Comparison of ENCODE assay signal across 19 cellular contexts in genomic region chr2:37215255-37215654, GRCh38. TPM values are rescaled to one million over a fixed set of nuclear protein-coding genes. Genes with fewer than 3 reads are reported as not detected.
DNase-seq lines count a peak whose midpoint lies in the region; ATAC-seq, FAIRE-seq and TF ChIP-seq lines count a peak whose summit lies in the region.
"Had no signal": no experiment of that assay in that cellular context is flagged by ENCODE, and none has a peak within 500 bp of the region (broad histone marks: within the 10 kb centered on the region; RNA-seq: fewer than 3 reads in every experiment).

No MANE protein-coding gene starts in this region.

- no peak overlapping the region for H2AFZ ChIP-seq in HepG2 (ENCODE audit: low read length)

- no peaks in the 10 kb centered on the region for H3K9me3 Mint-ChIP-seq in T-cell
- no peaks in the 10 kb centered on the region for H3K9me3 Mint-ChIP-seq in glutamatergic neuron (ENCODE audit: unreplicated experiment)

- DNase-seq in HepG2 (ENCODE audit: low spot score) (no peak), right lobe of liver (no peak), T-cell (no peak), fibroblast of villous mesenchyme (ENCODE audit: low read depth) (peak; percentile 9), SIG-M5 (lab: John Stamatoyannopoulos, UW) (no peak), KG1 (lab: John Stamatoyannopoulos, UW) (no peak), glutamatergic neuron (no peak)
- DNase-seq: anterior cingulate cortex; DND-41; NCI-H1694; NCI-H774; SHP77 treated with DMSO at 0.1 percent for 48 hours; stimulated activated CD4-positive, alpha-beta T cell treated with anti-CD3 and anti-CD28 coated beads, Interleukin-2, amount 100 ng/mL, for 24 hours had no signal

- WGBS in HepG2 (ENCODE audit: low lambda C conversion rate), result 95% methylated on average over 1 of the region's 1 CpG
- WGBS in right lobe of liver (ENCODE audit: insufficient coverage, low coverage, low lambda C conversion rate, missing lambda C conversion rate), result 55% methylated on average over 1 of the region's 1 CpG

- H3K79me2 ChIP-seq in HepG2 (ENCODE audit: insufficient read depth, low read length), result no peaks in the 10 kb centered on the region

- no peaks in the 10 kb centered on the region for H3K27me3 Mint-ChIP-seq in T-cell
- no peaks in the 10 kb centered on the region for H3K27me3 Mint-ChIP-seq in glutamatergic neuron (ENCODE audit: unreplicated experiment)

- H3K4me3 ChIP-seq in HepG2 (replicated peaks in 1 of 3; ENCODE audit: insufficient read depth in 1 of 3, low read depth in 2 of 3, low read length in 3 of 3) (no peak overlapping the region), right lobe of liver (no peak overlapping the region), fibroblast of villous mesenchyme (ENCODE audit: low read depth, low read length) (no peak overlapping the region)
- H3K4me3 ChIP-seq: BLaER1 had no signal

- no peak for FAIRE-seq in HepG2 (lab: Jason Lieb, UNC)
- FAIRE-seq: frontal cortex, islet of Langerhans had no signal

- H3K4me3 Mint-ChIP-seq in T-cell (no peak overlapping the region), glutamatergic neuron (ENCODE audit: unreplicated experiment) (no peak overlapping the region)

- peaks cover 0 to 11% (median 0%) of the 10 kb centered on the region in 3 donors for H3K4me1 Mint-ChIP-seq in T-cell
- no peaks in the 10 kb centered on the region for H3K4me1 Mint-ChIP-seq in glutamatergic neuron (ENCODE audit: low read depth, unreplicated experiment)

- ATAC-seq in HepG2 (no peak), right lobe of liver (no peak), T-cell (replicated peaks in 1 of 4) (no peak), GM21528 (IDR thresholded peaks at IDR 0.05; ENCODE audit: low FRiP score, unreplicated experiment) (no peak)

- no peak for TF ChIP-seq CTCF in HepG2 (CRISPR knock-in tag; IDR thresholded peaks at IDR 0.05)
- TF ChIP-seq CTCF in right lobe of liver (IDR thresholded peaks at IDR 0.05), result no peak
- TF ChIP-seq CTCF in fibroblast of villous mesenchyme (IDR thresholded peaks at IDR 0.05; ENCODE audit: insufficient read depth, low read depth, low read length), result no peak
- no peak for TF ChIP-seq CTCF in glutamatergic neuron (IDR thresholded peaks at IDR 0.05; ENCODE audit: partially characterized antibody, unreplicated experiment)

- TF ChIP-seq EP300 in HepG2 (IDR thresholded peaks at IDR 0.05; ENCODE audit: low read depth in 2 of 2, low read length in 2 of 2) (no peak), HepG2 (CRISPR knock-in tag; IDR thresholded peaks at IDR 0.05; ENCODE audit: borderline replicate concordance) (no peak)

- no peak overlapping the region for H3K4me2 ChIP-seq in HepG2 (ENCODE audit: low read depth, low read length)
- H3K4me2 ChIP-seq: BLaER1 had no signal

- H3K9me3 ChIP-seq in HepG2 (ENCODE audit: low read length) (no peaks in the 10 kb centered on the region), right lobe of liver (no peaks in the 10 kb centered on the region)
- H3K9me3 ChIP-seq: BLaER1 had no signal

- H4K20me1 ChIP-seq in HepG2 (ENCODE audit: insufficient read depth, low read length), result no peaks in the 10 kb centered on the region

- TF ChIP-seq POLR2A in HepG2 (IDR thresholded peaks at IDR 0.05; ENCODE audit: insufficient read depth in 1 of 2, low read depth in 2 of 2, low read length in 2 of 2), result no peak
- no peak for TF ChIP-seq POLR2A in right lobe of liver (IDR thresholded peaks at IDR 0.05)

- CTCF ChIA-PET in HepG2 (lab: Yijun Ruan, JAX; ENCODE audit: low intra/inter-chr PET ratio, low total read pairs) (no interaction called here), T-cell (lab: Charles Lee) (interaction anchor here in 1 of 2 donors (0.7 kb wide), 2 partner anchors 9 to 75 kb away, joined by 5 read pairs; no protein-coding TSS in a partner anchor)

- peaks cover 42% of the 10 kb centered on the region for H3K36me3 Mint-ChIP-seq in T-cell
- H3K36me3 Mint-ChIP-seq in glutamatergic neuron (ENCODE audit: unreplicated experiment), result peaks cover 14% of the 10 kb centered on the region

- POLR2A ChIA-PET in HepG2 (lab: Yijun Ruan, JAX) (interaction anchor here (0.8 kb wide), 1 partner anchor 18 kb away, joined by 3 read pairs; no protein-coding TSS in a partner anchor), T-cell (lab: Charles Lee) (interaction anchor here in 1 of 2 donors (0.6 kb wide), 1 partner anchor 165 kb away, joined by 5 read pairs; no protein-coding TSS in a partner anchor)

- H3K27ac Mint-ChIP-seq in T-cell, result peak overlapping the region; percentile 61 to 74
- no peak overlapping the region for H3K27ac Mint-ChIP-seq in glutamatergic neuron (ENCODE audit: unreplicated experiment)

- H3K9ac ChIP-seq in HepG2 (ENCODE audit: insufficient read depth, low read depth, low read length), result no peak overlapping the region
- H3K9ac ChIP-seq: BLaER1 had no signal

- peaks cover 13% of the 10 kb centered on the region for H3K4me1 ChIP-seq in HepG2 (ENCODE audit: insufficient read depth, low read length)
- H3K4me1 ChIP-seq in right lobe of liver, result no peaks in the 10 kb centered on the region
- H3K4me1 ChIP-seq: BLaER1 had no signal

- H3K27me3 ChIP-seq in HepG2 (ENCODE audit: control insufficient read depth in 1 of 2, insufficient read depth in 2 of 2, low read length in 2 of 2), result no peaks in the 10 kb centered on the region
- no peaks in the 10 kb centered on the region for H3K27me3 ChIP-seq in right lobe of liver
- H3K27me3 ChIP-seq: BLaER1 had no signal

- peak overlapping the region; percentile 6 for H3K27ac ChIP-seq in HepG2 (ENCODE audit: extremely low read length, insufficient read depth, low read length)
- H3K27ac ChIP-seq in right lobe of liver, result peak overlapping the region in 1 of 3 donors; percentile 2
- H3K27ac ChIP-seq: BLaER1 had no signal

- in situ Hi-C loops in HepG2 (cut with HindIII; ENCODE audit: extremely low pct_ligation_motif_present, low pct_unique_long_range_greater_than_20kb), result no loop called here

- peaks cover 17 to 77% of the 10 kb centered on the region in 2 experiments for H3K36me3 ChIP-seq in HepG2 (replicated peaks in 1 of 2; ENCODE audit: control insufficient read depth in 1 of 2, insufficient read depth in 2 of 2, low read length in 2 of 2)
- H3K36me3 ChIP-seq in right lobe of liver, result peaks cover 9 to 64% (median 13%) of the 10 kb centered on the region in 4 donors

- TF ChIP-seq RAD21 in HepG2 (CRISPR knock-in tag; IDR thresholded peaks at IDR 0.05), result no peak

- no TSS peak for BruUV-seq in HepG2 (replicated peaks; lab: Mats Ljungman, UMichigan)

- intact Hi-C loops in HepG2 (cut with micrococcal nuclease; ENCODE audit: unreplicated experiment) (no loop called here), right lobe of liver (cut with DNase I) (no loop called here)

RNA-seq across cellular contexts. Expression of gene CEBPZ, which starts 16.1 kb away (rescaled TPM):
- total RNA-seq in HepG2 (2016; rRNA removed; fragmentation: Illumina TruSeq; extraction: Trizol) (117 and 182 TPM in 2 replicates), right lobe of liver (10 to 100 TPM; 13.3 to 29.3 (median 20.0) TPM), T-cell (10 to 100 TPM; 50.6 to 61.5 (median 58.1) TPM), fibroblast of villous mesenchyme (29.0 and 44.9 TPM in 2 replicates), glutamatergic neuron (ENCODE audit: unreplicated experiment) (41.1 TPM)
- 8.5 and 11.8 TPM in 2 replicates for total RNA-seq in HepG2 (2016; cell fraction: cytosol; rRNA removed; fragmentation: Illumina TruSeq; extraction: Trizol; ENCODE audit: low read depth)
- total RNA-seq in HepG2 (2016; cell fraction: insoluble cytoplasmic fraction; rRNA removed; fragmentation: Illumina TruSeq; extraction: Trizol), result 114 and 185 TPM in 2 replicates
- total RNA-seq in HepG2 (2016; cell fraction: membrane; rRNA removed; fragmentation: Illumina TruSeq; extraction: Trizol), result 25.5 and 32.8 TPM in 2 replicates
- total RNA-seq in HepG2 (2016; cell fraction: nucleus; rRNA removed; fragmentation: Illumina TruSeq; extraction: Trizol), result 68.6 and 73.2 TPM in 2 replicates
- polyA plus RNA-seq in HepG2 (2011; rRNA removed), result 10.7 and 14.4 TPM in 2 replicates
- 4.0 and 7.7 TPM in 2 replicates for polyA plus RNA-seq in HepG2 (2011; cell fraction: cytosol; rRNA removed)
- polyA plus RNA-seq in HepG2 (2011; cell fraction: nucleus; rRNA removed), result 7.1 and 10.6 TPM in 2 replicates
- polyA plus RNA-seq in HepG2 (2012), result 44.5 and 58.7 TPM in 2 replicates
- polyA plus RNA-seq in HepG2 (2016; cell fraction: cytosol; fragmentation: Illumina TruSeq; extraction: Trizol; ENCODE audit: low read depth), result 4.6 and 4.7 TPM in 2 replicates
- polyA plus RNA-seq in HepG2 (2016; cell fraction: insoluble cytoplasmic fraction; fragmentation: Illumina TruSeq; extraction: Trizol; ENCODE audit: low read depth), result 124 and 132 TPM in 2 replicates
- 10.1 and 10.4 TPM in 2 replicates for polyA plus RNA-seq in HepG2 (2016; cell fraction: membrane; fragmentation: Illumina TruSeq; extraction: Trizol; ENCODE audit: low read depth)
- polyA plus RNA-seq in HepG2 (2016; cell fraction: nucleus; fragmentation: Illumina TruSeq; extraction: Trizol; ENCODE audit: insufficient read depth, low read depth), result 77.9 and 78.7 TPM in 2 replicates
- 8.7 and 17.2 TPM in 2 replicates for polyA minus RNA-seq in HepG2 (2011; rRNA and poly(A)+ RNA removed; ENCODE audit: low replicate concordance)
- 17.0 and 22.0 TPM in 2 replicates for polyA minus RNA-seq in HepG2 (2011; cell fraction: cytosol; rRNA and poly(A)+ RNA removed)
- 54.3 and 66.8 TPM in 2 replicates for polyA minus RNA-seq in HepG2 (2011; cell fraction: nucleus; rRNA and poly(A)+ RNA removed)

RNA-seq across cellular contexts. Expression of gene NDUFAF7, which starts 16.2 kb away (rescaled TPM):
- 39.4 and 40.8 TPM in 2 replicates for total RNA-seq in HepG2 (2016; rRNA removed; fragmentation: Illumina TruSeq; extraction: Trizol)
- 7.1 and 7.6 TPM in 2 replicates for total RNA-seq in HepG2 (2016; cell fraction: cytosol; rRNA removed; fragmentation: Illumina TruSeq; extraction: Trizol; ENCODE audit: low read depth)
- total RNA-seq in HepG2 (2016; cell fraction: insoluble cytoplasmic fraction; rRNA removed; fragmentation: Illumina TruSeq; extraction: Trizol), result 39.2 and 41.9 TPM in 2 replicates
- total RNA-seq in HepG2 (2016; cell fraction: membrane; rRNA removed; fragmentation: Illumina TruSeq; extraction: Trizol), result 9.7 and 11.3 TPM in 2 replicates
- 45.3 and 53.9 TPM in 2 replicates for total RNA-seq in HepG2 (2016; cell fraction: nucleus; rRNA removed; fragmentation: Illumina TruSeq; extraction: Trizol)
- polyA plus RNA-seq in HepG2 (2011; rRNA removed), result 21.7 and 27.0 TPM in 2 replicates
- 13.0 and 15.5 TPM in 2 replicates for polyA plus RNA-seq in HepG2 (2011; cell fraction: cytosol; rRNA removed)
- polyA plus RNA-seq in HepG2 (2011; cell fraction: nucleus; rRNA removed), result 42.2 and 51.9 TPM in 2 replicates
- polyA plus RNA-seq in HepG2 (2012), result 19.3 and 27.2 TPM in 2 replicates
- polyA plus RNA-seq in HepG2 (2016; cell fraction: cytosol; fragmentation: Illumina TruSeq; extraction: Trizol; ENCODE audit: low read depth), result 4.3 and 4.5 TPM in 2 replicates
- polyA plus RNA-seq in HepG2 (2016; cell fraction: insoluble cytoplasmic fraction; fragmentation: Illumina TruSeq; extraction: Trizol; ENCODE audit: low read depth), result 41.8 and 44.9 TPM in 2 replicates
- 6.0 and 6.1 TPM in 2 replicates for polyA plus RNA-seq in HepG2 (2016; cell fraction: membrane; fragmentation: Illumina TruSeq; extraction: Trizol; ENCODE audit: low read depth)
- polyA plus RNA-seq in HepG2 (2016; cell fraction: nucleus; fragmentation: Illumina TruSeq; extraction: Trizol; ENCODE audit: insufficient read depth, low read depth), result 93.4 and 97.1 TPM in 2 replicates
- 14.2 and 18.9 TPM in 2 replicates for polyA minus RNA-seq in HepG2 (2011; rRNA and poly(A)+ RNA removed; ENCODE audit: low replicate concordance)
- 9.4 and 13.2 TPM in 2 replicates for polyA minus RNA-seq in HepG2 (2011; cell fraction: cytosol; rRNA and poly(A)+ RNA removed)
- polyA minus RNA-seq in HepG2 (2011; cell fraction: nucleus; rRNA and poly(A)+ RNA removed), result 44.5 and 48.5 TPM in 2 replicates
- total RNA-seq in right lobe of liver, result 10 to 100 TPM in 3 of 6 experiments, 1 to 10 TPM in 3; 7.5 to 12.5 (median 10.1) TPM
- 10 to 100 TPM; 20.2 to 30.3 (median 24.6) TPM for total RNA-seq in T-cell
- total RNA-seq in fibroblast of villous mesenchyme, result 9.7 and 13.0 TPM in 2 replicates
- total RNA-seq in glutamatergic neuron (ENCODE audit: unreplicated experiment), result 25.1 TPM

RNA-seq across cellular contexts. Expression of gene CEBPZOS, which starts 19.0 kb away (rescaled TPM):
- total RNA-seq in HepG2 (2016; rRNA removed; fragmentation: Illumina TruSeq; extraction: Trizol), result 18.6 and 25.6 TPM in 2 replicates
- total RNA-seq in HepG2 (2016; cell fraction: cytosol; rRNA removed; fragmentation: Illumina TruSeq; extraction: Trizol; ENCODE audit: low read depth), result 3.5 and 5.6 TPM in 2 replicates
- total RNA-seq in HepG2 (2016; cell fraction: insoluble cytoplasmic fraction; rRNA removed; fragmentation: Illumina TruSeq; extraction: Trizol), result 21.3 and 24.8 TPM in 2 replicates
- 11.1 and 12.6 TPM in 2 replicates for total RNA-seq in HepG2 (2016; cell fraction: membrane; rRNA removed; fragmentation: Illumina TruSeq; extraction: Trizol)
- total RNA-seq in HepG2 (2016; cell fraction: nucleus; rRNA removed; fragmentation: Illumina TruSeq; extraction: Trizol), result 15.2 and 16.8 TPM in 2 replicates
- polyA plus RNA-seq in HepG2 (2011; rRNA removed), result 39.3 and 44.7 TPM in 2 replicates
- polyA plus RNA-seq in HepG2 (2011; cell fraction: cytosol; rRNA removed), result 24.9 and 37.3 TPM in 2 replicates
- polyA plus RNA-seq in HepG2 (2011; cell fraction: nucleus; rRNA removed), result 13.9 and 20.2 TPM in 2 replicates
- polyA plus RNA-seq in HepG2 (2012), result 33.7 and 40.2 TPM in 2 replicates
- 5.9 and 6.2 TPM in 2 replicates for polyA plus RNA-seq in HepG2 (2016; cell fraction: cytosol; fragmentation: Illumina TruSeq; extraction: Trizol; ENCODE audit: low read depth)
- polyA plus RNA-seq in HepG2 (2016; cell fraction: insoluble cytoplasmic fraction; fragmentation: Illumina TruSeq; extraction: Trizol; ENCODE audit: low read depth), result 38.4 and 41.7 TPM in 2 replicates
- 10.7 and 12.9 TPM in 2 replicates for polyA plus RNA-seq in HepG2 (2016; cell fraction: membrane; fragmentation: Illumina TruSeq; extraction: Trizol; ENCODE audit: low read depth)
- 40.1 and 43.4 TPM in 2 replicates for polyA plus RNA-seq in HepG2 (2016; cell fraction: nucleus; fragmentation: Illumina TruSeq; extraction: Trizol; ENCODE audit: insufficient read depth, low read depth)
- 17.6 and 19.0 TPM in 2 replicates for polyA minus RNA-seq in HepG2 (2011; rRNA and poly(A)+ RNA removed; ENCODE audit: low replicate concordance)
- polyA minus RNA-seq in HepG2 (2011; cell fraction: cytosol; rRNA and poly(A)+ RNA removed), result 16.9 and 17.8 TPM in 2 replicates
- 26.4 and 33.3 TPM in 2 replicates for polyA minus RNA-seq in HepG2 (2011; cell fraction: nucleus; rRNA and poly(A)+ RNA removed)
- 10 to 100 TPM; 10.7 to 26.6 (median 18.1) TPM for total RNA-seq in right lobe of liver
- total RNA-seq in T-cell, result 10 to 100 TPM; 23.9 to 40.1 (median 37.5) TPM
- total RNA-seq in fibroblast of villous mesenchyme, result 14.8 and 19.4 TPM in 2 replicates
- 39.9 TPM for total RNA-seq in glutamatergic neuron (ENCODE audit: unreplicated experiment)

RNA-seq across cellular contexts. Expression of gene SULT6B1, which starts 26.8 kb away (rescaled TPM):
- total RNA-seq in HepG2 (2016; rRNA removed; fragmentation: Illumina TruSeq; extraction: Trizol), result not detected in 2 replicates
- not detected in 2 replicates for total RNA-seq in HepG2 (2016; cell fraction: cytosol; rRNA removed; fragmentation: Illumina TruSeq; extraction: Trizol; ENCODE audit: low read depth)
- not detected in 2 replicates for total RNA-seq in HepG2 (2016; cell fraction: insoluble cytoplasmic fraction; rRNA removed; fragmentation: Illumina TruSeq; extraction: Trizol)
- total RNA-seq in HepG2 (2016; cell fraction: membrane; rRNA removed; fragmentation: Illumina TruSeq; extraction: Trizol), result not detected in 2 replicates
- total RNA-seq in HepG2 (2016; cell fraction: nucleus; rRNA removed; fragmentation: Illumina TruSeq; extraction: Trizol), result not detected in 2 replicates
- not detected in 2 replicates for polyA plus RNA-seq in HepG2 (2011; rRNA removed)
- not detected in 2 replicates for polyA plus RNA-seq in HepG2 (2011; cell fraction: cytosol; rRNA removed)
- not detected in 2 replicates for polyA plus RNA-seq in HepG2 (2011; cell fraction: nucleus; rRNA removed)
- not detected in 2 replicates for polyA plus RNA-seq in HepG2 (2012)
- not detected in 2 replicates for polyA plus RNA-seq in HepG2 (2016; cell fraction: cytosol; fragmentation: Illumina TruSeq; extraction: Trizol; ENCODE audit: low read depth)
- polyA plus RNA-seq in HepG2 (2016; cell fraction: insoluble cytoplasmic fraction; fragmentation: Illumina TruSeq; extraction: Trizol; ENCODE audit: low read depth), result not detected in 2 replicates
- polyA plus RNA-seq in HepG2 (2016; cell fraction: membrane; fragmentation: Illumina TruSeq; extraction: Trizol; ENCODE audit: low read depth), result not detected in 2 replicates
- not detected in 2 replicates for polyA plus RNA-seq in HepG2 (2016; cell fraction: nucleus; fragmentation: Illumina TruSeq; extraction: Trizol; ENCODE audit: insufficient read depth, low read depth)
- not detected in 2 replicates for polyA minus RNA-seq in HepG2 (2011; rRNA and poly(A)+ RNA removed; ENCODE audit: low replicate concordance)
- polyA minus RNA-seq in HepG2 (2011; cell fraction: cytosol; rRNA and poly(A)+ RNA removed), result not detected in 2 replicates
- not detected in 2 replicates for polyA minus RNA-seq in HepG2 (2011; cell fraction: nucleus; rRNA and poly(A)+ RNA removed)
- total RNA-seq in right lobe of liver, result not detected
- total RNA-seq in T-cell, result not detected
- total RNA-seq in fibroblast of villous mesenchyme, result not detected in 2 replicates
- not detected for total RNA-seq in glutamatergic neuron (ENCODE audit: unreplicated experiment)
- total RNA-seq: frontal cortex, pulmonary artery endothelial cell, ureter had no signal

RNA-seq across cellular contexts. Expression of gene EIF2AK2, which starts 58.5 kb away (rescaled TPM):
- total RNA-seq in HepG2 (2016; rRNA removed; fragmentation: Illumina TruSeq; extraction: Trizol) (26.1 and 42.8 TPM in 2 replicates), right lobe of liver (10 to 100 TPM; 10.2 to 19.0 (median 13.3) TPM), T-cell (10 to 100 TPM; 21.7 to 37.5 (median 31.3) TPM), fibroblast of villous mesenchyme (40.3 and 48.4 TPM in 2 replicates), glutamatergic neuron (ENCODE audit: unreplicated experiment) (8.7 TPM)
- total RNA-seq in HepG2 (2016; cell fraction: cytosol; rRNA removed; fragmentation: Illumina TruSeq; extraction: Trizol; ENCODE audit: low read depth), result 8.2 and 8.7 TPM in 2 replicates
- 27.2 and 41.7 TPM in 2 replicates for total RNA-seq in HepG2 (2016; cell fraction: insoluble cytoplasmic fraction; rRNA removed; fragmentation: Illumina TruSeq; extraction: Trizol)
- total RNA-seq in HepG2 (2016; cell fraction: membrane; rRNA removed; fragmentation: Illumina TruSeq; extraction: Trizol), result 25.1 and 25.7 TPM in 2 replicates
- total RNA-seq in HepG2 (2016; cell fraction: nucleus; rRNA removed; fragmentation: Illumina TruSeq; extraction: Trizol), result 25.3 and 28.5 TPM in 2 replicates
- polyA plus RNA-seq in HepG2 (2011; rRNA removed), result 9.1 and 10.2 TPM in 2 replicates
- 3.4 and 5.9 TPM in 2 replicates for polyA plus RNA-seq in HepG2 (2011; cell fraction: cytosol; rRNA removed)
- polyA plus RNA-seq in HepG2 (2011; cell fraction: nucleus; rRNA removed), result 6.1 and 9.2 TPM in 2 replicates
- 9.2 and 14.6 TPM in 2 replicates for polyA plus RNA-seq in HepG2 (2012)
- polyA plus RNA-seq in HepG2 (2016; cell fraction: cytosol; fragmentation: Illumina TruSeq; extraction: Trizol; ENCODE audit: low read depth), result 5.6 and 6.5 TPM in 2 replicates
- 35.9 and 36.0 TPM in 2 replicates for polyA plus RNA-seq in HepG2 (2016; cell fraction: insoluble cytoplasmic fraction; fragmentation: Illumina TruSeq; extraction: Trizol; ENCODE audit: low read depth)
- 13.2 and 13.7 TPM in 2 replicates for polyA plus RNA-seq in HepG2 (2016; cell fraction: membrane; fragmentation: Illumina TruSeq; extraction: Trizol; ENCODE audit: low read depth)
- 24.3 and 24.4 TPM in 2 replicates for polyA plus RNA-seq in HepG2 (2016; cell fraction: nucleus; fragmentation: Illumina TruSeq; extraction: Trizol; ENCODE audit: insufficient read depth, low read depth)
- polyA minus RNA-seq in HepG2 (2011; rRNA and poly(A)+ RNA removed; ENCODE audit: low replicate concordance), result 6.1 and 18.1 TPM in 2 replicates
- 11.7 and 17.0 TPM in 2 replicates for polyA minus RNA-seq in HepG2 (2011; cell fraction: cytosol; rRNA and poly(A)+ RNA removed)
- 31.8 and 32.1 TPM in 2 replicates for polyA minus RNA-seq in HepG2 (2011; cell fraction: nucleus; rRNA and poly(A)+ RNA removed)
